8 cellular contexts compared by ENCODE assay signal in genomic region chr15:40930430-40931299, GRCh38. TPM values are rescaled to one million over a fixed set of nuclear protein-coding genes. Genes with fewer than 3 reads are reported as not detected.
DNase-seq lines count a peak whose midpoint lies in the region; ATAC-seq, FAIRE-seq and TF ChIP-seq lines count a peak whose summit lies in the region.

No MANE protein-coding gene starts in this region.

- no peak for TF ChIP-seq EP300 in neural cell (conservative IDR thresholded peaks at IDR 0.05; ENCODE audit: poor library complexity, severe bottlenecking)

- H3K27me3 ChIP-seq in Loucy (ENCODE audit: insufficient read depth, low read length, poor library complexity, severe bottlenecking) (peaks cover 16% of the 10 kb centered on the region), esophagus (ENCODE audit: control insufficient read depth in 1 of 2, insufficient read depth in 2 of 2, low read length in 2 of 2) (peaks cover 0 to 15% of the 10 kb centered on the region in 2 donors), neural cell (ENCODE audit: insufficient read depth, low read depth, low read length) (peaks cover 73% of the 10 kb centered on the region)

- FAIRE-seq in D721Med (lab: Jason Lieb, UNC) = no peak

- peak; percentile 66 for DNase-seq in D721Med (ENCODE audit: insufficient read length, low spot score)
- peak; percentile 65 to 70 for DNase-seq in activated CD4-positive, alpha-beta T cell treated with anti-CD3 and anti-CD28 coated beads, Interleukin-2, amount 50 U/mL, for 48 hours
- no peak for DNase-seq in effector CD4-positive, alpha-beta T cell

- H3K9ac ChIP-seq in Loucy (ENCODE audit: low read depth, low read length, poor library complexity, severe bottlenecking) (no peak overlapping the region), neural cell (ENCODE audit: low read length) (peak overlapping the region; percentile 52)

- no peak overlapping the region for H3K4me2 ChIP-seq in Loucy (ENCODE audit: low read depth, low read length, poor library complexity, severe bottlenecking)
- peak overlapping the region; percentile 80 for H3K4me2 ChIP-seq in neural cell (ENCODE audit: low read length)

- H4K20me1 ChIP-seq in Loucy (ENCODE audit: insufficient read depth, low read length, poor library complexity, severe bottlenecking) (no peaks in the 10 kb centered on the region), neural cell (ENCODE audit: insufficient read depth) (no peaks in the 10 kb centered on the region)

- ATAC-seq in GM21360 (IDR thresholded peaks at IDR 0.05; ENCODE audit: unreplicated experiment) (no peak), GM21576 (IDR thresholded peaks at IDR 0.05; ENCODE audit: unreplicated experiment) (no peak)

- H3K4me3 ChIP-seq in Loucy (ENCODE audit: low read length, poor library complexity, severe bottlenecking) (no peak overlapping the region), esophagus (ENCODE audit: low read depth in 1 of 2, low read length in 2 of 2) (peak overlapping the region; percentile 41 to 52), neural cell (ENCODE audit: low read length) (peak overlapping the region; percentile 80)

- peak overlapping the region in 1 of 2 donors; percentile 1 for H3K27ac ChIP-seq in esophagus (ENCODE audit: low read depth in 2 of 2, low read length in 1 of 2)
- no peak overlapping the region for H3K27ac ChIP-seq in neural cell (ENCODE audit: low read length)

- H3F3A ChIP-seq in Loucy (ENCODE audit: low read depth) (no peaks in the 10 kb centered on the region), neural cell (ENCODE audit: insufficient read depth, low read length, poor library complexity, severe bottlenecking) (peaks cover 3% of the 10 kb centered on the region)

- H3K4me1 ChIP-seq in Loucy (ENCODE audit: insufficient read depth, low read length, poor library complexity, severe bottlenecking) = peaks cover 43% of the 10 kb centered on the region
- peaks cover 19 to 28% of the 10 kb centered on the region in 2 donors for H3K4me1 ChIP-seq in esophagus (ENCODE audit: control insufficient read depth in 2 of 2, insufficient read depth in 2 of 2, low read length in 1 of 2)

- H3K36me3 ChIP-seq in Loucy (ENCODE audit: insufficient read depth, low read length) (no peaks in the 10 kb centered on the region), esophagus (ENCODE audit: control insufficient read depth in 2 of 2, insufficient read depth in 2 of 2, low read length in 1 of 2) (no peaks in the 10 kb centered on the region), neural cell (ENCODE audit: insufficient read depth, low read length) (no peaks in the 10 kb centered on the region)

- TF ChIP-seq RAD21 in neural cell (conservative IDR thresholded peaks at IDR 0.05) = peak; percentile 45

- TF ChIP-seq CTCF in D721Med (IDR thresholded peaks at IDR 0.05; ENCODE audit: insufficient read depth, missing control alignments) (peak; percentile 51), Loucy (conservative IDR thresholded peaks at IDR 0.05; ENCODE audit: low read length) (peak; percentile 39; the same call in 1 of the 2 replicates), neural cell (IDR thresholded peaks at IDR 0.05; ENCODE audit: poor library complexity, severe bottlenecking) (peak; percentile 76)

- H3K79me2 ChIP-seq in Loucy (ENCODE audit: insufficient read depth, low read length) (no peaks in the 10 kb centered on the region), neural cell (replicated peaks; ENCODE audit: insufficient read depth, low read length) (no peaks in the 10 kb centered on the region)

- WGBS in esophagus, 2 donors = 1% methylated on average over 46 of the region's 46 CpGs

- no peaks in the 10 kb centered on the region for H3K9me3 ChIP-seq in Loucy (ENCODE audit: insufficient read depth, low read depth, low read length)
- no peaks in the 10 kb centered on the region for H3K9me3 ChIP-seq in esophagus (ENCODE audit: control insufficient read depth in 2 of 2, insufficient read depth in 1 of 2, low read depth in 1 of 2, low read length in 1 of 2)
- H3K9me3 ChIP-seq in neural cell (ENCODE audit: low read length) = no peaks in the 10 kb centered on the region

- no peaks in the 10 kb centered on the region for H3K9me2 ChIP-seq in Loucy (replicated peaks; ENCODE audit: low read depth, low read length)
- H3K9me2 ChIP-seq in neural cell (ENCODE audit: insufficient read depth, low read length) = no peaks in the 10 kb centered on the region

- H2AFZ ChIP-seq in Loucy (ENCODE audit: low read length) (no peak overlapping the region), neural cell (ENCODE audit: low read depth, low read length) (no peak overlapping the region)

TF ChIP-seq in neural cell, 6 proteins besides CTCF, POLR2A, EP300 and RAD21:
- TF ChIP-seq SMC3 (conservative IDR thresholded peaks at IDR 0.05; ENCODE audit: poor library complexity) (peak; percentile 62), EZH2 (IDR thresholded peaks at IDR 0.05; ENCODE audit: borderline replicate concordance, insufficient read depth, low read length, poor library complexity, severe bottlenecking) (no peak), REST (IDR thresholded peaks at IDR 0.05; ENCODE audit: borderline replicate concordance) (peak; percentile 33), TAF1 (IDR thresholded peaks at IDR 0.05; ENCODE audit: low read depth) (no peak)

RNA-seq across cellular contexts. Expression of gene DLL4, which starts 1.5 kb away (rescaled TPM):
- polyA plus RNA-seq in esophagus (1 to 10 TPM; 1.8 to 1.9 TPM), neural cell (2.2 and 2.3 TPM in 2 replicates)
- 2.2 and 2.7 TPM in 2 replicates for polyA minus RNA-seq in neural cell

RNA-seq across cellular contexts. Expression of gene CHAC1, which starts 22.6 kb away (rescaled TPM):
- polyA plus RNA-seq in esophagus (10 to 100 TPM; 21.1 to 70.9 TPM), neural cell (3.6 and 7.0 TPM in 2 replicates)
- 6.8 and 9.7 TPM in 2 replicates for polyA minus RNA-seq in neural cell

RNA-seq across cellular contexts. Expression of gene VPS18, which starts 36.4 kb away (rescaled TPM):
- polyA plus RNA-seq in esophagus (1 to 10 TPM; 6.8 to 7.6 TPM), neural cell (13.8 and 16.7 TPM in 2 replicates)
- 43.4 and 55.8 TPM in 2 replicates for polyA minus RNA-seq in neural cell

RNA-seq across cellular contexts. Expression of gene RHOV, which starts 56.6 kb away (rescaled TPM):
- polyA plus RNA-seq in esophagus (100 to 1,000 TPM; 137 to 138 TPM), neural cell (1.9 and 2.8 TPM in 2 replicates)
- polyA minus RNA-seq in neural cell = 1.9 and 2.3 TPM in 2 replicates
